Comparison of ENCODE assay signal across 23 cellular contexts in genomic region chr6:130035211-130035610, GRCh38. TPM values are rescaled to one million over a fixed set of nuclear protein-coding genes. Genes with fewer than 3 reads are reported as not detected.
A peak's percentile ranks its signal among the peaks of the same experiment; 100 is the strongest.
DNase-seq lines count a peak whose midpoint lies in the region; ATAC-seq and TF ChIP-seq lines count a peak whose summit lies in the region.
"Had no signal": no experiment of that assay in that cellular context is flagged by ENCODE, and none has a peak within 500 bp of the region (broad histone marks: within the 10 kb centered on the region; RNA-seq: fewer than 3 reads in every experiment).

No MANE protein-coding gene starts in this region.

- no peaks in the 10 kb centered on the region for H3K9me2 ChIP-seq in GM23248 (ENCODE audit: insufficient read depth)

- dilution Hi-C loops in mammary epithelial cell (cut with HindIII; ENCODE audit: low sequenced_read_pairs): no loop called here

- H3K4me1 Mint-ChIP-seq in activated T-helper 17 cell treated with anti-CD3 and anti-CD28 coated beads, Interleukin-2, amount 50 U/mL, for 72 hours: peaks cover 44% of the 10 kb centered on the region
- H3K4me1 Mint-ChIP-seq in glutamatergic neuron (ENCODE audit: low read depth, unreplicated experiment): peaks cover 5% of the 10 kb centered on the region

- no peaks in the 10 kb centered on the region for H3K27me3 ChIP-seq in GM23248 (replicated peaks; ENCODE audit: insufficient read depth)
- H3K27me3 ChIP-seq in mammary epithelial cell (ENCODE audit: insufficient read depth, low read length): no peaks in the 10 kb centered on the region
- H3K27me3 ChIP-seq: colonic mucosa, heart left ventricle, testis, vagina had no signal

- H3K4me3 Mint-ChIP-seq in activated T-helper 17 cell treated with anti-CD3 and anti-CD28 coated beads, Interleukin-2, amount 50 U/mL, for 72 hours: peak overlapping the region; percentile 68
- H3K4me3 Mint-ChIP-seq in glutamatergic neuron (ENCODE audit: unreplicated experiment): no peak overlapping the region

- no peak for DNase-seq in GM23248
- peak; percentile 29 for DNase-seq in LHCN-M2 (ENCODE audit: low read depth)
- no peak for DNase-seq in glutamatergic neuron
- no peak for DNase-seq in GM19238 (ENCODE audit: insufficient read length, low spot score)
- no peak for DNase-seq in activated CD4-positive, alpha-beta T cell treated with anti-CD3 and anti-CD28 coated beads for 48 hours
- DNase-seq in mammary epithelial cell: no peak
- no peak for DNase-seq in GM20000 (ENCODE audit: low spot score)
- DNase-seq: C1 segment of cervical spinal cord; colonic mucosa; GDM1; heart left ventricle; Kasumi-1; NCI-H446; stimulated activated naive B cell treated with anti-CD40 and anti-IgM and Interleukin-4, amounts not matched to agents 10 μg/mL and 1 μg/mL and 100 μg/mL, for 72 hours had no signal

- H3K27me3 Mint-ChIP-seq in activated T-helper 17 cell treated with anti-CD3 and anti-CD28 coated beads, Interleukin-2, amount 50 U/mL, for 72 hours: no peaks in the 10 kb centered on the region
- no peaks in the 10 kb centered on the region for H3K27me3 Mint-ChIP-seq in glutamatergic neuron (ENCODE audit: unreplicated experiment)
- H3K27me3 Mint-ChIP-seq: activated CD4-positive, alpha-beta T cell treated with anti-CD3 and anti-CD28 coated beads for 36 hours; activated T-cell treated with anti-CD3 and anti-CD28 coated beads, Interleukin-2, amount 50 U/mL, for 24 hours; stimulated activated naive B cell treated with anti-CD40 and anti-IgM and Interleukin-4, amounts not matched to agents 10 μg/mL and 1 μg/mL and 100 μg/mL, for 72 hours had no signal

- H3K9me3 Mint-ChIP-seq in activated T-helper 17 cell treated with anti-CD3 and anti-CD28 coated beads, Interleukin-2, amount 50 U/mL, for 72 hours: no peaks in the 10 kb centered on the region
- no peaks in the 10 kb centered on the region for H3K9me3 Mint-ChIP-seq in glutamatergic neuron (ENCODE audit: unreplicated experiment)
- H3K9me3 Mint-ChIP-seq: activated T-cell treated with anti-CD3 and anti-CD28 coated beads, Interleukin-2, amount 50 U/mL, for 24 hours had no signal

- peak overlapping the region; percentile 51 for H3K27ac Mint-ChIP-seq in activated T-helper 17 cell treated with anti-CD3 and anti-CD28 coated beads, Interleukin-2, amount 50 U/mL, for 72 hours
- H3K27ac Mint-ChIP-seq in glutamatergic neuron (ENCODE audit: unreplicated experiment): peak overlapping the region; percentile 1

- intact Hi-C loops in mammary epithelial cell (cut with micrococcal nuclease): loop anchor here (5.0 kb wide), 1 partner anchor 727 kb away; no protein-coding TSS in a partner anchor

- H3K9ac ChIP-seq in GM23248 (no peak overlapping the region), mammary epithelial cell (ENCODE audit: insufficient read depth, low read length) (no peak overlapping the region)

- 50% methylated on average over 2 of the region's 2 CpGs for WGBS in GM23248 (ENCODE audit: low coverage in 1 of 2, low lambda C conversion rate in 2 of 2, missing lambda C conversion rate in 2 of 2), 2 experiments
- WGBS in mammary epithelial cell (ENCODE audit: low coverage, missing lambda C conversion rate): 50% methylated on average over 2 of the region's 2 CpGs

- no peak for TF ChIP-seq CTCF in glutamatergic neuron (IDR thresholded peaks at IDR 0.05; ENCODE audit: partially characterized antibody, unreplicated experiment)
- no peak for TF ChIP-seq CTCF in mammary epithelial cell (conservative IDR thresholded peaks at IDR 0.05 in 1 of 2, IDR thresholded peaks at IDR 0.05 in 1 of 2; ENCODE audit: extremely low read depth in 1 of 2, insufficient read depth in 1 of 2, low read depth in 1 of 2, low read length in 2 of 2)
- no peak for TF ChIP-seq CTCF in GM20000 (IDR thresholded peaks at IDR 0.05; ENCODE audit: extremely low read depth, missing control alignments)

- H3K9me3 ChIP-seq in GM23248 (ENCODE audit: low read depth) (no peaks in the 10 kb centered on the region), mammary epithelial cell (replicated peaks; ENCODE audit: insufficient read depth, low read length) (no peaks in the 10 kb centered on the region)
- H3K9me3 ChIP-seq: Caco-2, colonic mucosa, heart left ventricle, prostate gland, testis, vagina had no signal

- no peaks in the 10 kb centered on the region for H4K20me1 ChIP-seq in GM23248 (ENCODE audit: insufficient read depth)
- no peaks in the 10 kb centered on the region for H4K20me1 ChIP-seq in mammary epithelial cell (ENCODE audit: insufficient read depth, low read length)

- H3K36me3 ChIP-seq in GM23248 (ENCODE audit: low read depth) (no peaks in the 10 kb centered on the region; the same call in 1 of the 2 replicates), mammary epithelial cell (ENCODE audit: insufficient read depth, low read length) (no peaks in the 10 kb centered on the region)
- H3K36me3 ChIP-seq: colonic mucosa, heart left ventricle, prostate gland, vagina had no signal

- BruUV-seq in mammary epithelial cell (replicated peaks; lab: Mats Ljungman, UMichigan): no TSS peak

- H2AFZ ChIP-seq in GM23248: no peak overlapping the region
- no peak overlapping the region for H2AFZ ChIP-seq in mammary epithelial cell (ENCODE audit: low read depth, low read length)

- no peaks in the 10 kb centered on the region for H3K79me2 ChIP-seq in GM23248 (ENCODE audit: insufficient read depth)
- H3K79me2 ChIP-seq in mammary epithelial cell (ENCODE audit: insufficient read depth, low read length): peaks cover 12% of the 10 kb centered on the region

- H3K4me1 ChIP-seq in GM23248 (ENCODE audit: insufficient read depth): peaks cover 20% of the 10 kb centered on the region
- H3K4me1 ChIP-seq in mammary epithelial cell (ENCODE audit: insufficient read depth, low read length): no peaks in the 10 kb centered on the region
- H3K4me1 ChIP-seq: colonic mucosa, prostate gland had no signal

- H3K4me2 ChIP-seq in GM23248 (ENCODE audit: unreplicated experiment) (peak overlapping the region; percentile 60), mammary epithelial cell (ENCODE audit: insufficient read depth, low read depth, low read length) (no peak overlapping the region)

- in situ Hi-C loops in GM23248 (cut with MboI): no loop called here
- in situ Hi-C loops in mammary epithelial cell (cut with MboI; ENCODE audit: low sequenced_read_pairs in 2 of 2): no loop called here

- CTCF ChIA-PET in mammary epithelial cell (lab: Charles Lee; ENCODE audit: low non-redundant PET): no interaction called here

- H3F3A ChIP-seq in GM23248 (ENCODE audit: insufficient read depth): peaks cover 22% of the 10 kb centered on the region

- no peak overlapping the region for H3K27ac ChIP-seq in GM23248
- no peak overlapping the region for H3K27ac ChIP-seq in mammary epithelial cell (ENCODE audit: insufficient read depth, low read depth, low read length)
- H3K27ac ChIP-seq: colonic mucosa, heart left ventricle, prostate gland, SK-N-MC had no signal

- H3K4me3 ChIP-seq in GM23248 (no peak overlapping the region), mammary epithelial cell (replicated peaks in 1 of 3; ENCODE audit: insufficient read depth in 1 of 3, low read depth in 2 of 3, low read length in 3 of 3) (no peak overlapping the region)
- H3K4me3 ChIP-seq: colonic mucosa, heart left ventricle, prostate gland, SK-N-MC, testis, vagina had no signal

- ATAC-seq in activated T-helper 17 cell treated with anti-CD3 and anti-CD28 coated beads, Interleukin-2, amount 50 U/mL, for 72 hours (replicated peaks): no peak
- ATAC-seq: heart left ventricle, sciatic nerve had no signal

- peaks cover 6% of the 10 kb centered on the region for H3K36me3 Mint-ChIP-seq in activated T-helper 17 cell treated with anti-CD3 and anti-CD28 coated beads, Interleukin-2, amount 50 U/mL, for 72 hours (ENCODE audit: low read depth)
- no peaks in the 10 kb centered on the region for H3K36me3 Mint-ChIP-seq in glutamatergic neuron (ENCODE audit: unreplicated experiment)

RNA-seq across cellular contexts. Expression of gene L3MBTL3, which starts 16.8 kb away (rescaled TPM):
- total RNA-seq in GM23248 (2014; rRNA removed; shearing (Covaris generic)): 4.3 and 21.8 TPM in 2 replicates
- polyA plus RNA-seq in GM23248 (2016; fragmentation: Nextera tagmentation; extraction: Ambion mirVana): 2.4 and 3.3 TPM in 2 replicates
- total RNA-seq in LHCN-M2 (2014; rRNA removed): 5.9 and 7.0 TPM in 2 replicates
- 2.0 TPM for polyA plus RNA-seq in LHCN-M2 (2012)
- 1 to 10 TPM; 4.4 to 5.9 TPM for total RNA-seq in activated T-helper 17 cell treated with anti-CD3 and anti-CD28 coated beads, Interleukin-2, amount 50 U/mL, for 72 hours
- 22.8 TPM for total RNA-seq in glutamatergic neuron (ENCODE audit: unreplicated experiment)
- 1 to 10 TPM; 5.0 to 8.9 TPM for total RNA-seq in mammary epithelial cell
- 5.6 TPM for polyA plus RNA-seq in mammary epithelial cell
- polyA minus RNA-seq in mammary epithelial cell: 20.1 TPM
